14 cellular contexts compared by ENCODE assay signal in the genomic region with DNA sequence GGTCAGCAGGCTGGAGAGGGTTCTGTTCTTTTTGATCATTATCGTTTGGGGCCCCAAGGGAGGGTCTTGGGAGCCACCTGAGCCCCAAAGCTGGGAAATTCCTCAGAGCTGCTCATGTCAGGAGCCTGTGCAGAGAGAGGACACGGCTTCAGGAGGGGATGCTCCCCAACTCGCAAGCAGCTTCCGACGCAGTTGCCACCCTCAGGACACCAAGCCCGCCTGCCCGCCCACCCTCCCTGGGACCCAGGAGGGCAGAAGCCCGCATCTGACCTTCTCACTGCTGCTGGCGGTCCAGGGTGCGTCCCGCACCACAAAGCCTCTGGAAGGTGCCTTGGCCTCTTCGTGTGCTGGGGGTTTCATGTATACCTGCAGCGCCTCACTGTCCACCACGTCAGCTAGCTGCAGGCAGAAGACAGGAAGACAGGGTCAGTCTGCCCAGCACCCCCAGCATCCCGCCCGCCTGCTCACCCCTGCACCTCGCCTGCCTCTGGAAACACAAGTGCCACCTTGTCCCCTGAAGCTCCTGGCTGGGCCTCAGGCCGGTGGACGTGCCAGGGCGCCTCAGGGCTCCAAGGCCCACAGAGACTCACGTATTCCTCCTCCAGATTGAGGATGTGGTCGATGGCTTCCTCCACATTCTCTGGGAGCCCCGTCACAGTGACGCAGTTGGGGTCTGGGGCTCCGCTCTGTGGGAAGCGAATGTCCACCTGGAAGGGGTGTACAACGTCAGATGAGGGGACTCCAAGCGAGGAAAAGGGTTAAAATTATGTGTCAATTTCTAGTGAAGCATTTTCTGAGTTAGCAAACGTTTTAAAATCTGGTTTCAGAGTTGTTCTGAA.
"Had no signal": no experiment of that assay in that cellular context is flagged by ENCODE, and none has a peak within 500 bp of the region (broad histone marks: within the 10 kb centered on the region; RNA-seq: fewer than 3 reads in every experiment).

No MANE protein-coding gene starts in this region.

- H3K27me3 ChIP-seq: gastroesophageal sphincter, pancreas, tibial artery had no signal

- H3K4me1 ChIP-seq: pancreas, tibial artery had no signal

- H3K4me3 ChIP-seq: gastroesophageal sphincter, pancreas, tibial artery had no signal

- H3K9me3 ChIP-seq: gastroesophageal sphincter, pancreas, tibial artery had no signal

- H3K27ac ChIP-seq: gastroesophageal sphincter, pancreas, tibial artery had no signal

- DNase-seq: activated CD4-positive, alpha-beta memory T cell treated with anti-CD3 and anti-CD28 coated beads for 36 hours; activated CD4-positive, alpha-beta T cell treated with anti-CD3 and anti-CD28 coated beads for 1 hour; activated gamma-delta T cell; activated T-cell treated with anti-CD3 and anti-CD28 coated beads, Interleukin-2, amount 50 U/mL, for 4 hours; central memory CD4-positive, alpha-beta T cell; cortex of kidney; effector memory CD8-positive, alpha-beta T cell; immature natural killer cell; stimulated activated CD4-positive, alpha-beta T cell treated with anti-CD3 and anti-CD28 coated beads, Interleukin-15, amount 100 ng/mL, for 24 hours; stimulated activated CD4-positive, alpha-beta T cell treated with anti-CD3 and anti-CD28 coated beads, Interleukin-4, amount 100 ng/mL, for 24 hours; tibial artery had no signal

- ATAC-seq: activated T-cell treated with anti-CD3 and anti-CD28 coated beads, Interleukin-2, amount 50 U/mL, for 4 hours; effector memory CD8-positive, alpha-beta T cell; gastroesophageal sphincter; left lobe of liver had no signal
